Comparison of ENCODE assay signal across 14 cellular contexts in genomic region chr2:109346601-109347228, GRCh38.
DNase-seq lines count a peak whose midpoint lies in the region; ATAC-seq and TF ChIP-seq lines count a peak whose summit lies in the region.
"Had no signal": no experiment of that assay in that cellular context is flagged by ENCODE, and none has a peak within 500 bp of the region (broad histone marks: within the 10 kb centered on the region; RNA-seq: fewer than 3 reads in every experiment).

No MANE protein-coding gene starts in this region.

- H2AFZ ChIP-seq in MM.1S (ENCODE audit: low read length): no peak overlapping the region
- H2AFZ ChIP-seq: PC-9 had no signal

- POLR2A ChIA-PET in activated CD4-positive, alpha-beta T cell treated with anti-CD3 and anti-CD28 coated beads, Interleukin-2, amount 10 ng/mL, durations not matched to agents 7 days and 5 days (lab: Charles Lee): no interaction called here
- POLR2A ChIA-PET in CD8-positive, alpha-beta memory T cell (lab: Charles Lee): no interaction called here

- peaks cover 39% of the 10 kb centered on the region for H3F3A ChIP-seq in MM.1S (ENCODE audit: insufficient read depth, low read length)

- H3K4me3 ChIP-seq in MM.1S (ENCODE audit: low read length) (no peak overlapping the region), fibroblast of the aortic adventitia (ENCODE audit: low read depth, low read length) (no peak overlapping the region)
- no peak overlapping the region for H3K4me3 ChIP-seq in CD8-positive, alpha-beta memory T cell (ENCODE audit: low read length)
- H3K4me3 ChIP-seq: K562, PC-9 had no signal

- H3K27me3 ChIP-seq in MM.1S (replicated peaks; ENCODE audit: insufficient read depth, low read length) (no peaks in the 10 kb centered on the region), foreskin keratinocyte (peaks cover 35% of the 10 kb centered on the region)
- no peaks in the 10 kb centered on the region for H3K27me3 ChIP-seq in CD8-positive, alpha-beta memory T cell (ENCODE audit: insufficient read depth, low read length, poor library complexity, severe bottlenecking)

- no peak for ATAC-seq in stimulated activated effector memory CD8-positive, alpha-beta T cell treated with anti-CD3 and anti-CD28 coated beads, Interleukin-12 subunit alpha, Interleukin-12 subunit beta, amount 100 ng/mL, for 72 hours
- no peak for ATAC-seq in foreskin keratinocyte
- ATAC-seq: K562 had no signal

- H3K27ac Mint-ChIP-seq in activated CD4-positive, alpha-beta T cell treated with anti-CD3 and anti-CD28 coated beads, Interleukin-2, amount 10 ng/mL, durations not matched to agents 7 days and 5 days: peak overlapping the region; percentile 33
- H3K27ac Mint-ChIP-seq in stimulated activated effector memory CD8-positive, alpha-beta T cell treated with anti-CD3 and anti-CD28 coated beads, Interleukin-12 subunit alpha, Interleukin-12 subunit beta, amount 100 ng/mL, for 72 hours: peak overlapping the region; percentile 12
- H3K27ac Mint-ChIP-seq in CD8-positive, alpha-beta memory T cell: peak overlapping the region in 2 of 8 donors; percentile 14 to 32

- H3K9ac ChIP-seq in MM.1S (ENCODE audit: low read length): no peak overlapping the region

- TF ChIP-seq CTCF in MM.1S (IDR thresholded peaks at IDR 0.05; ENCODE audit: low read length) (no peak), fibroblast of the aortic adventitia (IDR thresholded peaks at IDR 0.05; ENCODE audit: insufficient read depth, low read length) (no peak), foreskin keratinocyte (conservative IDR thresholded peaks at IDR 0.05) (no peak)

- H3K4me2 ChIP-seq in MM.1S (ENCODE audit: low read depth, low read length): peak overlapping the region; percentile 21; the same call in 1 of the 2 replicates
- H3K4me2 ChIP-seq: PC-9 had no signal

- no peaks in the 10 kb centered on the region for H3K9me3 Mint-ChIP-seq in activated CD4-positive, alpha-beta T cell treated with anti-CD3 and anti-CD28 coated beads, Interleukin-2, amount 10 ng/mL, durations not matched to agents 7 days and 5 days
- H3K9me3 Mint-ChIP-seq in stimulated activated effector memory CD8-positive, alpha-beta T cell treated with anti-CD3 and anti-CD28 coated beads, Interleukin-12 subunit alpha, Interleukin-12 subunit beta, amount 100 ng/mL, for 72 hours: no peaks in the 10 kb centered on the region
- no peaks in the 10 kb centered on the region for H3K9me3 Mint-ChIP-seq in CD8-positive, alpha-beta memory T cell

- CTCF ChIA-PET in activated CD4-positive, alpha-beta T cell treated with anti-CD3 and anti-CD28 coated beads, Interleukin-2, amount 10 ng/mL, durations not matched to agents 7 days and 5 days (lab: Charles Lee): interaction anchor here (0.6 kb wide), 1 partner anchor 13 kb away, joined by 3 read pairs; no protein-coding TSS in a partner anchor
- CTCF ChIA-PET in CD8-positive, alpha-beta memory T cell (lab: Charles Lee): no interaction called here

- H3K4me1 ChIP-seq in MM.1S (ENCODE audit: low read length): peaks cover 62% of the 10 kb centered on the region
- H3K4me1 ChIP-seq in CD8-positive, alpha-beta memory T cell (ENCODE audit: insufficient read depth, low read length): peaks cover 39% of the 10 kb centered on the region
- peaks cover 5% of the 10 kb centered on the region for H3K4me1 ChIP-seq in foreskin keratinocyte

- H3K4me1 Mint-ChIP-seq in activated CD4-positive, alpha-beta T cell treated with anti-CD3 and anti-CD28 coated beads, Interleukin-2, amount 10 ng/mL, durations not matched to agents 7 days and 5 days: peaks cover 41% of the 10 kb centered on the region
- H3K4me1 Mint-ChIP-seq in stimulated activated effector memory CD8-positive, alpha-beta T cell treated with anti-CD3 and anti-CD28 coated beads, Interleukin-12 subunit alpha, Interleukin-12 subunit beta, amount 100 ng/mL, for 72 hours: peaks cover 37% of the 10 kb centered on the region
- H3K4me1 Mint-ChIP-seq in CD8-positive, alpha-beta memory T cell: peaks cover 24 to 38% (median 29%) of the 10 kb centered on the region in 3 donors

- peaks cover 70% of the 10 kb centered on the region for H3K79me2 ChIP-seq in MM.1S (ENCODE audit: low read length)

- peak overlapping the region; percentile 59; the same call in 1 of the 2 replicates for H3K27ac ChIP-seq in MM.1S (ENCODE audit: low read length)
- H3K27ac ChIP-seq in CD8-positive, alpha-beta memory T cell (ENCODE audit: low read depth, low read length): no peak overlapping the region
- H3K27ac ChIP-seq in foreskin keratinocyte: no peak overlapping the region
- H3K27ac ChIP-seq: PC-9, RWPE1 had no signal

- no peaks in the 10 kb centered on the region for H3K36me3 ChIP-seq in MM.1S (replicated peaks; ENCODE audit: insufficient read depth, low read length)
- H3K36me3 ChIP-seq in CD8-positive, alpha-beta memory T cell (ENCODE audit: insufficient read depth, low read length): no peaks in the 10 kb centered on the region

- DNase-seq in activated CD4-positive, alpha-beta T cell treated with anti-CD3 and anti-CD28 coated beads, Interleukin-2, amount 10 ng/mL, durations not matched to agents 7 days and 5 days: no peak
- DNase-seq in activated CD4-positive, alpha-beta T cell treated with anti-CD3 and anti-CD28 coated beads, Interleukin-2, amount 50 U/mL, for 4 hours: no peak
- DNase-seq in MM.1S (peak; percentile 66), fibroblast of the aortic adventitia (ENCODE audit: low read depth) (peak; percentile 32), AG08396 (ENCODE audit: low spot score) (no peak), foreskin keratinocyte (no peak)
- DNase-seq in stimulated activated effector memory CD8-positive, alpha-beta T cell treated with anti-CD3 and anti-CD28 coated beads, Interleukin-12 subunit alpha, Interleukin-12 subunit beta, amount 100 ng/mL, for 72 hours (ENCODE audit: low spot score in 2 of 2): no peak
- no peak for DNase-seq in CD8-positive, alpha-beta memory T cell
- DNase-seq: NCI-H345, NCI-H526, PC-9, SIG-M5 had no signal

- no peaks in the 10 kb centered on the region for H4K20me1 ChIP-seq in MM.1S (ENCODE audit: insufficient read depth, low read length)

- H3K4me3 Mint-ChIP-seq in activated CD4-positive, alpha-beta T cell treated with anti-CD3 and anti-CD28 coated beads, Interleukin-2, amount 10 ng/mL, durations not matched to agents 7 days and 5 days: no peak overlapping the region
- no peak overlapping the region for H3K4me3 Mint-ChIP-seq in stimulated activated effector memory CD8-positive, alpha-beta T cell treated with anti-CD3 and anti-CD28 coated beads, Interleukin-12 subunit alpha, Interleukin-12 subunit beta, amount 100 ng/mL, for 72 hours
- H3K4me3 Mint-ChIP-seq in CD8-positive, alpha-beta memory T cell: no peak overlapping the region

- H3K36me3 Mint-ChIP-seq in activated CD4-positive, alpha-beta T cell treated with anti-CD3 and anti-CD28 coated beads, Interleukin-2, amount 10 ng/mL, durations not matched to agents 7 days and 5 days (ENCODE audit: low read depth): no peaks in the 10 kb centered on the region
- no peaks in the 10 kb centered on the region for H3K36me3 Mint-ChIP-seq in stimulated activated effector memory CD8-positive, alpha-beta T cell treated with anti-CD3 and anti-CD28 coated beads, Interleukin-12 subunit alpha, Interleukin-12 subunit beta, amount 100 ng/mL, for 72 hours
- no peaks in the 10 kb centered on the region for H3K36me3 Mint-ChIP-seq in CD8-positive, alpha-beta memory T cell

- peaks cover 9% of the 10 kb centered on the region for H3K27me3 Mint-ChIP-seq in activated CD4-positive, alpha-beta T cell treated with anti-CD3 and anti-CD28 coated beads, Interleukin-2, amount 10 ng/mL, durations not matched to agents 7 days and 5 days
- H3K27me3 Mint-ChIP-seq in CD8-positive, alpha-beta memory T cell: no peaks in the 10 kb centered on the region

- no peaks in the 10 kb centered on the region for H3K9me3 ChIP-seq in MM.1S (replicated peaks; ENCODE audit: insufficient read depth, low read length)
- no peaks in the 10 kb centered on the region for H3K9me3 ChIP-seq in CD8-positive, alpha-beta memory T cell (ENCODE audit: low read length)

- no peaks in the 10 kb centered on the region for H3K9me2 ChIP-seq in MM.1S (replicated peaks; ENCODE audit: insufficient read depth, low read length)

Comparison
In these comparisons a context has a peak if more than half of its experiments do, and no peak if none do; other contexts are left out.
1. DNase-seq: peak in MM.1S (single experiment) and fibroblast of the aortic adventitia (single experiment); none in activated CD4-positive, alpha-beta T cell treated with anti-CD3 and anti-CD28 coated beads, Interleukin-2, amount 10 ng/mL, durations not matched to agents 7 days and 5 days (single experiment), activated CD4-positive, alpha-beta T cell treated with anti-CD3 and anti-CD28 coated beads, Interleukin-2, amount 50 U/mL, for 4 hours (0 of 2), stimulated activated effector memory CD8-positive, alpha-beta T cell treated with anti-CD3 and anti-CD28 coated beads, Interleukin-12 subunit alpha, Interleukin-12 subunit beta, amount 100 ng/mL, for 72 hours (0 of 2), AG08396 (single experiment), CD8-positive, alpha-beta memory T cell (0 of 5) and foreskin keratinocyte (0 of 2).